In the genomic region with DNA sequence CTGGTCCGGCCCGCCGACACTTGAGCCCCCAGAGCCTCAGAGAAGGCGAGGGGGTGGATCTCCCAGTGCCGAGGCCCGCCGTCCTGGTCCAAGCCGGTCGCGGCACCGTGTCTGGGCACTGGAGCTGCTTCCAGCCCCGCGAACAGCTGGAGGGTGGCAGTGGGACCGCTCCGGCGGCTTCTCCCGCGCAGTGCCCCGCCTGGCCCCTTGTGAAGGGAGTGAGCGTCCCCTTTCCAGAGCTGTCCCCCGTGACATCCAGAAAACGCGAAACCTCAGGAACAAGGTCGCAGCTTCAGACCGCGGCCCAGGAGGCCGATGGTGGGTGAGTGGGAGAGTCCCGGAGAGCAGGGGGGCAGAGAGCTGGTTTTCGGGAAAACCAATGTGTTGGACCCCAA, we compare ENCODE assay signal across 8 cellular contexts. TPM values are rescaled to one million over a fixed set of nuclear protein-coding genes. Genes with fewer than 3 reads are reported as not detected.
DNase-seq lines count a peak whose midpoint lies in the region; ATAC-seq, FAIRE-seq and TF ChIP-seq lines count a peak whose summit lies in the region.

No MANE protein-coding gene starts in this region.

- H3K9me1 ChIP-seq in K562 (ENCODE audit: control insufficient read depth, insufficient read depth, low read length) = no peaks in the 10 kb centered on the region

- H3K4me2 ChIP-seq in K562 (ENCODE audit: insufficient read depth, low read length) = peak overlapping the region; percentile 54

- H3K27me3 Mint-ChIP-seq in naive B cell = peaks cover 53 to 79% (median 55%) of the 10 kb centered on the region in 3 donors

- CTCF ChIA-PET in K562 (lab: Yijun Ruan, JAX; ENCODE audit: low intra/inter-chr PET ratio) = no interaction called here

- no peak overlapping the region for H3K27ac ChIP-seq in K562 (ENCODE audit: extremely low read depth, low read depth, low read length)

- no peak for TF ChIP-seq CTCF in K562 (IDR thresholded peaks at IDR 0.05 in 2 of 3, conservative IDR thresholded peaks at IDR 0.05 in 1 of 3; ENCODE audit: insufficient read depth in 2 of 3, low read depth in 1 of 3, low read length in 3 of 3)

- H3K4me3 Mint-ChIP-seq in naive B cell = peak overlapping the region; percentile 80 to 90 (median 86)

- H3K9ac ChIP-seq in ES-I3 (ENCODE audit: low read depth, low read length) = peak overlapping the region; percentile 79
- H3K9ac ChIP-seq in K562 (ENCODE audit: insufficient read depth in 1 of 2, low read depth in 2 of 2, low read length in 2 of 2) = peak overlapping the region in 1 of 2 experiments; percentile 83; a peak in 2 of 4 replicates

- 68% methylated on average over 15 of the region's 29 CpGs for WGBS in K562 (ENCODE audit: insufficient coverage, low coverage, missing lambda C conversion rate)

- TF ChIP-seq POLR2A in K562 (conservative IDR thresholded peaks at IDR 0.05) = no peak

- peaks cover 28 to 46% (median 36%) of the 10 kb centered on the region in 3 donors for H3K4me1 Mint-ChIP-seq in naive B cell

- peaks cover 0 to 12% (median 7%) of the 10 kb centered on the region in 7 donors for H3K9me3 Mint-ChIP-seq in naive B cell

- FAIRE-seq in K562 (lab: Jason Lieb, UNC) = no peak

- POLR2A ChIA-PET in K562 (lab: Yijun Ruan, JAX) = interaction anchor here (1.1 kb wide), 1 partner anchor 25 kb away, joined by 3 read pairs; no protein-coding TSS in a partner anchor

- TF ChIP-seq RAD21 in K562 (CRISPR knock-in tag; conservative IDR thresholded peaks at IDR 0.05 in 1 of 2, IDR thresholded peaks at IDR 0.05 in 1 of 2) = no peak

- ATAC-seq in HG02763 (IDR thresholded peaks at IDR 0.05; ENCODE audit: unreplicated experiment) = peak; percentile 4
- ATAC-seq in K562 = no peak
- ATAC-seq in naive B cell (ENCODE audit: low read depth in 2 of 2) = no peak
- no peak for ATAC-seq in HG02798 (IDR thresholded peaks at IDR 0.05; ENCODE audit: poor library complexity, unreplicated experiment)

- H3K4me3 ChIP-seq in K562 = no peak overlapping the region

- no peak for TF ChIP-seq EP300 in K562 (IDR thresholded peaks at IDR 0.05; ENCODE audit: low read length)

- H3K79me2 ChIP-seq in K562 (ENCODE audit: control insufficient read depth, insufficient read depth, low read length) = no peaks in the 10 kb centered on the region

- H3K9me3 ChIP-seq in ES-I3 (ENCODE audit: control insufficient read depth, insufficient read depth, low read length) = no peaks in the 10 kb centered on the region
- no peaks in the 10 kb centered on the region for H3K9me3 ChIP-seq in K562 (replicated peaks; ENCODE audit: control insufficient read depth, insufficient read depth, low read depth, low read length)

- peaks cover 66 to 74% of the 10 kb centered on the region in 2 experiments for H3K27me3 ChIP-seq in K562 (ENCODE audit: control insufficient read depth in 2 of 2, insufficient read depth in 2 of 2, low read length in 2 of 2)

- BruUV-seq in K562 (replicated peaks; lab: Mats Ljungman, UMichigan) = no TSS peak

- peak overlapping the region; percentile 84 for H2AFZ ChIP-seq in K562 (ENCODE audit: low read depth, low read length)

- H3K36me3 ChIP-seq in ES-I3 (ENCODE audit: insufficient read depth, low read length) = no peaks in the 10 kb centered on the region
- H3K36me3 ChIP-seq in K562 (ENCODE audit: control insufficient read depth, insufficient read depth, low read length) = no peaks in the 10 kb centered on the region

- peaks cover 0 to 17% of the 10 kb centered on the region in 2 donors for H3K36me3 Mint-ChIP-seq in naive B cell

- DNase-seq in K562 (ENCODE audit: extremely low read depth in 1 of 4, low spot score in 3 of 4) (no peak), naive B cell (no peak), NOMO-1 (lab: John Stamatoyannopoulos, UW; ENCODE audit: unreplicated experiment in 2 of 2) (no peak), GDM1 (lab: John Stamatoyannopoulos, UW) (no peak)
- no peak for DNase-seq in central memory CD4-positive, alpha-beta T cell

- peak overlapping the region in 3 of 6 donors; percentile 23 to 87 (median 70) for H3K27ac Mint-ChIP-seq in naive B cell

- H3K4me1 ChIP-seq in ES-I3 (ENCODE audit: insufficient read depth, low read length) = peaks cover 18% of the 10 kb centered on the region
- peaks cover 0 to 53% of the 10 kb centered on the region in 2 experiments; a peak in 3 of 5 replicates for H3K4me1 ChIP-seq in K562 (replicated peaks in 1 of 2; ENCODE audit: control insufficient read depth in 2 of 2, insufficient read depth in 2 of 2, low read length in 2 of 2)

- intact Hi-C loops in K562 (cut with micrococcal nuclease) = no loop called here

- peaks cover 32% of the 10 kb centered on the region; the same call in 1 of the 2 replicates for H4K20me1 ChIP-seq in K562 (replicated peaks; ENCODE audit: control insufficient read depth, insufficient read depth, low read length)

- in situ Hi-C loops in K562 (cut with MboI) = no loop called here

TF ChIP-seq in K562, 482 proteins besides CTCF, POLR2A, EP300 and RAD21 (continues in another document):
- no peak for TF ChIP-seq PTBP1 (IDR thresholded peaks at IDR 0.05; ENCODE audit: low read depth, low read length)
- TF ChIP-seq CBX3 (IDR thresholded peaks at IDR 0.05; ENCODE audit: borderline replicate concordance in 1 of 2, low read length in 2 of 2) = no peak
- no peak for TF ChIP-seq ZC3H4 (CRISPR knock-in tag; IDR thresholded peaks at IDR 0.05; ENCODE audit: borderline replicate concordance)
- no peak for TF ChIP-seq NUFIP1 (IDR thresholded peaks at IDR 0.05; ENCODE audit: partially characterized antibody)
- no peak for TF ChIP-seq HOXB6 (CRISPR knock-in tag; IDR thresholded peaks at IDR 0.05; ENCODE audit: borderline replicate concordance)
- TF ChIP-seq, protein P1, sequence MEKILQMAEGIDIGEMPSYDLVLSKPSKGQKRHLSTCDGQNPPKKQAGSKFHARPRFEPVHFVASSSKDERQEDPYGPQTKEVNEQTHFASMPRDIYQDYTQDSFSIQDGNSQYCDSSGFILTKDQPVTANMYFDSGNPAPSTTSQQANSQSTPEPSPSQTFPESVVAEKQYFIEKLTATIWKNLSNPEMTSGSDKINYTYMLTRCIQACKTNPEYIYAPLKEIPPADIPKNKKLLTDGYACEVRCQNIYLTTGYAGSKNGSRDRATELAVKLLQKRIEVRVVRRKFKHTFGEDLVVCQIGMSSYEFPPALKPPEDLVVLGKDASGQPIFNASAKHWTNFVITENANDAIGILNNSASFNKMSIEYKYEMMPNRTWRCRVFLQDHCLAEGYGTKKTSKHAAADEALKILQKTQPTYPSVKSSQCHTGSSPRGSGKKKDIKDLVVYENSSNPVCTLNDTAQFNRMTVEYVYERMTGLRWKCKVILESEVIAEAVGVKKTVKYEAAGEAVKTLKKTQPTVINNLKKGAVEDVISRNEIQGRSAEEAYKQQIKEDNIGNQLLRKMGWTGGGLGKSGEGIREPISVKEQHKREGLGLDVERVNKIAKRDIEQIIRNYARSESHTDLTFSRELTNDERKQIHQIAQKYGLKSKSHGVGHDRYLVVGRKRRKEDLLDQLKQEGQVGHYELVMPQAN (IDR thresholded peaks at IDR 0.05; ENCODE audit: borderline replicate concordance) = no peak
- TF ChIP-seq POLR3A (IDR thresholded peaks at IDR 0.05; ENCODE audit: borderline replicate concordance, extremely low read depth, insufficient read depth, insufficient read length) = no peak

RNA-seq across cellular contexts. Expression of gene EMX1, which starts 0.6 kb away (rescaled TPM):
- total RNA-seq in K562 (2011; cell fraction: chromatin; rRNA removed; ENCODE audit: low replicate concordance) = 0.28 TPM in 1 of 2 replicates, not detected in the other
- total RNA-seq in K562 (2011; cell fraction: nucleolus; rRNA removed) = 0.17 TPM in 1 of 2 replicates, not detected in the other
- total RNA-seq in K562 (2011; cell fraction: nucleoplasm; rRNA removed) = not detected in 2 replicates
- total RNA-seq in K562 (2014; rRNA removed) = 0.20 and 0.32 TPM in 2 replicates
- not detected in 2 replicates for total RNA-seq in K562 (2014; rRNA removed; fragmentation: Illumina TruSeq; extraction: Trizol)
- total RNA-seq in K562 (2015; rRNA removed; fragmentation: Illumina TruSeq; extraction: Trizol) = not detected in 2 replicates
- total RNA-seq in K562 (2021) = 0.18 TPM in 1 of 2 replicates, not detected in the other
- polyA plus RNA-seq in K562 (2011; rRNA removed) = 0.10 and 0.22 TPM in 2 replicates
- polyA plus RNA-seq in K562 (2011; cell fraction: cytosol; rRNA removed) = 0.07 and 0.16 TPM in 2 replicates
- 0.11 and 0.21 TPM in 2 replicates for polyA plus RNA-seq in K562 (2011; cell fraction: nucleus; rRNA removed)
- 0.04 and 0.11 TPM in 2 replicates for polyA plus RNA-seq in K562 (2012)
- not detected in 2 replicates for polyA plus RNA-seq in K562 (2014; fragmentation: Illumina TruSeq; extraction: Trizol)
- polyA plus RNA-seq in K562 (2014; fragmentation: Nextera tagmentation; extraction: Ambion mirVana) = not detected
- polyA plus RNA-seq in K562 (2014; rRNA removed) = 0.21 TPM in 1 of 2 replicates, not detected in the other
- polyA minus RNA-seq in K562 (2011; rRNA and poly(A)+ RNA removed) = not detected in 2 replicates
- not detected in 2 replicates for polyA minus RNA-seq in K562 (2011; cell fraction: cytosol; rRNA and poly(A)+ RNA removed)
- 0.27 and 0.33 TPM in 2 replicates for polyA minus RNA-seq in K562 (2011; cell fraction: nucleus; rRNA and poly(A)+ RNA removed)
- polyA plus RNA-seq in naive B cell (ENCODE audit: low read depth in 6 of 6) = under 1 TPM in 1 of 6 donors, not detected in 5; 0.12 TPM

RNA-seq across cellular contexts. Expression of gene SPR, which starts 29.5 kb away (rescaled TPM):
- total RNA-seq in K562 (2011; cell fraction: chromatin; rRNA removed; ENCODE audit: low replicate concordance) = 3.9 and 9.7 TPM in 2 replicates
- 11.7 and 12.7 TPM in 2 replicates for total RNA-seq in K562 (2011; cell fraction: nucleolus; rRNA removed)
- 11.6 and 12.0 TPM in 2 replicates for total RNA-seq in K562 (2011; cell fraction: nucleoplasm; rRNA removed)
- total RNA-seq in K562 (2014; rRNA removed) = 38.3 and 44.2 TPM in 2 replicates
- 19.9 and 26.3 TPM in 2 replicates for total RNA-seq in K562 (2014; rRNA removed; fragmentation: Illumina TruSeq; extraction: Trizol)
- 23.0 and 24.1 TPM in 2 replicates for total RNA-seq in K562 (2015; rRNA removed; fragmentation: Illumina TruSeq; extraction: Trizol)
- total RNA-seq in K562 (2021) = 36.5 and 38.8 TPM in 2 replicates
- polyA plus RNA-seq in K562 (2011; rRNA removed) = 17.4 and 28.4 TPM in 2 replicates
- polyA plus RNA-seq in K562 (2011; cell fraction: cytosol; rRNA removed) = 15.5 and 32.1 TPM in 2 replicates
- polyA plus RNA-seq in K562 (2011; cell fraction: nucleus; rRNA removed) = 7.5 and 12.4 TPM in 2 replicates
- 32.7 and 40.3 TPM in 2 replicates for polyA plus RNA-seq in K562 (2012)
- polyA plus RNA-seq in K562 (2014; fragmentation: Illumina TruSeq; extraction: Trizol) = 21.9 and 22.0 TPM in 2 replicates
- 1 to 10 TPM; 7.7 to 9.4 TPM for polyA plus RNA-seq in K562 (2014; fragmentation: Nextera tagmentation; extraction: Ambion mirVana)
- polyA plus RNA-seq in K562 (2014; rRNA removed) = 28.5 TPM in 2 replicates
- 10.4 and 18.1 TPM in 2 replicates for polyA minus RNA-seq in K562 (2011; rRNA and poly(A)+ RNA removed)
- 7.5 and 9.5 TPM in 2 replicates for polyA minus RNA-seq in K562 (2011; cell fraction: cytosol; rRNA and poly(A)+ RNA removed)
- 4.0 and 4.8 TPM in 2 replicates for polyA minus RNA-seq in K562 (2011; cell fraction: nucleus; rRNA and poly(A)+ RNA removed)
- not detected for polyA plus RNA-seq in naive B cell (ENCODE audit: low read depth in 6 of 6)

Comparison
In these comparisons a context has a peak if more than half of its experiments do, and no peak if none do; other contexts are left out.
1. RNA of gene SPR, which starts 29.5 kb away (polyA plus RNA-seq): 7.5 to 40.3 TPM in K562; not detected in naive B cell; every median in the first group is over 4 times any median in the second.